12 cellular contexts compared by ENCODE assay signal in genomic region chr17:38562215-38562569, GRCh38. TPM values are rescaled to one million over a fixed set of nuclear protein-coding genes. Genes with fewer than 3 reads are reported as not detected.
"Had no signal": no experiment of that assay in that cellular context is flagged by ENCODE, and none has a peak within 500 bp of the region (broad histone marks: within the 10 kb centered on the region; RNA-seq: fewer than 3 reads in every experiment).

No MANE protein-coding gene starts in this region.

- DNase-seq: activated B cell treated with CpG ODN at 0.5 μM for 24 hours; activated effector memory CD4-positive, alpha-beta T cell treated with Interleukin-2 at 50 U/mL for 16 hours; activated T-cell treated with anti-CD3 and anti-CD28 coated beads, Interleukin-2, amount 50 U/mL, for 24 hours; adrenal gland; mammary epithelial cell; stimulated activated naive CD8-positive, alpha-beta T cell treated with anti-CD3 and anti-CD28 coated beads, Interleukin-15, amount 100 ng/mL, for 72 hours; SW 1271 had no signal

- H3K27ac Mint-ChIP-seq: activated B cell treated with CpG ODN at 0.5 μM for 24 hours; activated T-cell treated with anti-CD3 and anti-CD28 coated beads, Interleukin-2, amount 50 U/mL, for 24 hours; stimulated activated naive CD8-positive, alpha-beta T cell treated with anti-CD3 and anti-CD28 coated beads, Interleukin-15, amount 100 ng/mL, for 72 hours had no signal

- H3K27ac ChIP-seq: adrenal gland, cardiac muscle cell, gastroesophageal sphincter, neutrophil, SJSA1 had no signal

- H3K4me3 Mint-ChIP-seq: activated B cell treated with CpG ODN at 0.5 μM for 24 hours; activated T-cell treated with anti-CD3 and anti-CD28 coated beads, Interleukin-2, amount 50 U/mL, for 24 hours had no signal

- H3K4me3 ChIP-seq: adrenal gland, cardiac muscle cell, gastroesophageal sphincter, SJSA1, thoracic aorta had no signal

- ATAC-seq: gastroesophageal sphincter; stimulated activated naive CD8-positive, alpha-beta T cell treated with anti-CD3 and anti-CD28 coated beads, Interleukin-15, amount 100 ng/mL, for 72 hours had no signal

- H3K9me3 Mint-ChIP-seq: activated B cell treated with CpG ODN at 0.5 μM for 24 hours; activated T-cell treated with anti-CD3 and anti-CD28 coated beads, Interleukin-2, amount 50 U/mL, for 24 hours; stimulated activated naive CD8-positive, alpha-beta T cell treated with anti-CD3 and anti-CD28 coated beads, Interleukin-15, amount 100 ng/mL, for 72 hours had no signal

RNA-seq across cellular contexts. Expression of gene SRCIN1, which starts 43.6 kb away (rescaled TPM):
- total RNA-seq: SJSA1, thoracic aorta had no signal
